Comparison of ENCODE assay signal across 24 cellular contexts in the genomic region with DNA sequence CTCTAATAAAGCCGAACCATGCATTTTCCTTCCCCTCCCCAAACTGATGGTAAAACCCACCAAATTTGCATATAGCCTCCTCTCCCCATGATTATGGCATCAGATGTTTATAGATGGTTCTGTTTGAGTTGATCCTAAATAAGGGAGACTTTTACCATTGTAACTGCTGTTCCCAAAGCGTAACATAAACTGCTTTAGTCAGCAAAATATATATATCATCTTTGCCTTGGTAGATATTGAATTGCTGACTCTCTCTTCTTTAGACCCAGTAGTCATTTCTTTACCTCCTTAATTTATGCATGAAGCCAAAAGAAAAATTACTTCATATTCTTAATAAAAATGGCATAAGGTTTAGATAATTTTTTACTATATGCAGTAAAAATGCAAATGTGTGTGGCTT.
DNase-seq lines count a peak whose midpoint lies in the region; ATAC-seq, FAIRE-seq and TF ChIP-seq lines count a peak whose summit lies in the region.
"Had no signal": no experiment of that assay in that cellular context is flagged by ENCODE, and none has a peak within 500 bp of the region (broad histone marks: within the 10 kb centered on the region; RNA-seq: fewer than 3 reads in every experiment).

No MANE protein-coding gene starts in this region.

- FAIRE-seq in HepG2 (lab: Jason Lieb, UNC) (no peak), H1 (lab: Jason Lieb, UNC) (no peak), GM19239 (lab: Jason Lieb, UNC) (no peak)
- FAIRE-seq: D721Med, G401.6, GM12891, GM18507 had no signal

- H3K23ac ChIP-seq in IMR-90 (ENCODE audit: low read depth, low read length) = no peak overlapping the region
- no peak overlapping the region for H3K23ac ChIP-seq in H1 (ENCODE audit: insufficient read length)

- BruUV-seq in HepG2 (replicated peaks; lab: Mats Ljungman, UMichigan) (no TSS peak), IMR-90 (replicated peaks; lab: Mats Ljungman, UMichigan) (no TSS peak)

- no peak overlapping the region for H2BK120ac ChIP-seq in IMR-90 (ENCODE audit: low read depth, low read length)
- H2BK120ac ChIP-seq in H1 (replicated peaks; ENCODE audit: low read depth, low read length) = no peak overlapping the region

- H3K56ac ChIP-seq in IMR-90 (ENCODE audit: extremely low read depth, insufficient read depth, low read length) = no peak overlapping the region
- no peak overlapping the region for H3K56ac ChIP-seq in H1 (replicated peaks; ENCODE audit: insufficient read length, low read depth, low read length)

- DNase-seq in HepG2 (ENCODE audit: low spot score) = no peak
- no peak for DNase-seq in right lobe of liver
- no peak for DNase-seq in IMR-90
- DNase-seq in NCI-H526 treated with DMSO at 0.1 percent for 48 hours (lab: John Stamatoyannopoulos, UW) = peak; percentile 93
- DNase-seq in H1 (ENCODE audit: low read depth in 1 of 2, low spot score in 2 of 2) = no peak
- DNase-seq in GM19239 (ENCODE audit: insufficient read length, low spot score) = no peak
- DNase-seq in activated naive CD4-positive, alpha-beta T cell treated with anti-CD3 and anti-CD28 coated beads for 36 hours = no peak
- DNase-seq: ACHN; AML-193; Caco-2; Calu3; CD4-positive, alpha-beta T cell; CD8-positive, alpha-beta T cell; DMS79 treated with DMSO at 0.1 percent for 48 hours; GF-D8 had no signal

- H3K79me1 ChIP-seq in IMR-90 (ENCODE audit: low read depth in 1 of 2, low read length in 2 of 2) (no peaks in the 10 kb centered on the region; a peak in 1 of 4 replicates), H1 (ENCODE audit: low read depth, low read length) (no peaks in the 10 kb centered on the region)

- POLR2A ChIA-PET in HepG2 (lab: Yijun Ruan, JAX) = no interaction called here
- POLR2A ChIA-PET in IMR-90 (lab: Charles Lee; ENCODE audit: unreplicated experiment) = no interaction called here
- POLR2A ChIA-PET in H1 (lab: Charles Lee; ENCODE audit: partially characterized antibody) = no interaction called here

- H2AFZ ChIP-seq in HepG2 (ENCODE audit: low read length) (no peak overlapping the region), IMR-90 (replicated peaks; ENCODE audit: low read length, poor library complexity) (no peak overlapping the region), H1 (ENCODE audit: low read length) (no peak overlapping the region)

- no peaks in the 10 kb centered on the region; the same call in 1 of the 2 replicates for H3K9me1 ChIP-seq in IMR-90 (ENCODE audit: insufficient read depth, low read length)

- H4K91ac ChIP-seq in IMR-90 (ENCODE audit: insufficient read depth, low read depth, low read length) = no peak overlapping the region
- no peak overlapping the region for H4K91ac ChIP-seq in H1 (replicated peaks; ENCODE audit: insufficient read length, low read length)

- no peak overlapping the region for H2AK9ac ChIP-seq in IMR-90 (replicated peaks; ENCODE audit: low read depth, low read length, poor library complexity)

- no peak overlapping the region for H3K27ac ChIP-seq in HepG2 (ENCODE audit: extremely low read length, insufficient read depth, low read length)
- no peak overlapping the region for H3K27ac ChIP-seq in right lobe of liver
- no peak overlapping the region for H3K27ac ChIP-seq in IMR-90 (ENCODE audit: insufficient read depth, low read length)
- no peak overlapping the region for H3K27ac ChIP-seq in H1 (ENCODE audit: low read depth, low read length)
- H3K27ac ChIP-seq: 22Rv1; BLaER1 treated with 17β-estradiol and CSF1 and Interleukin-3, amounts not matched to agents 10 nM and 100 nM; C4-2B had no signal

- no peaks in the 10 kb centered on the region for H3K4me1 ChIP-seq in HepG2 (ENCODE audit: insufficient read depth, low read length)
- no peaks in the 10 kb centered on the region for H3K4me1 ChIP-seq in right lobe of liver
- H3K4me1 ChIP-seq in IMR-90 (ENCODE audit: control insufficient read depth, insufficient read depth, low read length) = no peaks in the 10 kb centered on the region
- no peaks in the 10 kb centered on the region for H3K4me1 ChIP-seq in H1 (replicated peaks in 1 of 4; ENCODE audit: control insufficient read depth in 3 of 4, insufficient read depth in 4 of 4, low read length in 3 of 4)
- H3K4me1 ChIP-seq: Caco-2 had no signal

- H2BK20ac ChIP-seq in IMR-90 (ENCODE audit: low read depth, low read length) (no peak overlapping the region), H1 (ENCODE audit: low read length) (no peak overlapping the region)

- H4K5ac ChIP-seq in IMR-90 (ENCODE audit: low read depth, low read length) (no peak overlapping the region), H1 (ENCODE audit: insufficient read length, low read depth, low read length) (no peak overlapping the region)

- H3K9me3 ChIP-seq in HepG2 (ENCODE audit: low read length) (no peaks in the 10 kb centered on the region), right lobe of liver (no peaks in the 10 kb centered on the region), IMR-90 (ENCODE audit: control insufficient read depth, insufficient read depth, low read length) (no peaks in the 10 kb centered on the region), H1 (ENCODE audit: insufficient read depth in 2 of 2, low read depth in 1 of 2, low read length in 1 of 2) (no peaks in the 10 kb centered on the region)
- H3K9me3 ChIP-seq: BLaER1 treated with 17β-estradiol and CSF1 and Interleukin-3, amounts not matched to agents 10 nM and 100 nM; Caco-2 had no signal

- H4K8ac ChIP-seq in IMR-90 (ENCODE audit: low read depth in 2 of 2, low read length in 2 of 2) (no peak overlapping the region), H1 (ENCODE audit: extremely low read depth, insufficient read depth, low read length) (no peak overlapping the region)

- no peak overlapping the region for H2BK12ac ChIP-seq in H1 (ENCODE audit: low read depth, low read length)

- no peaks in the 10 kb centered on the region for H3K27me3 ChIP-seq in HepG2 (ENCODE audit: control insufficient read depth in 1 of 2, insufficient read depth in 2 of 2, low read length in 2 of 2)
- H3K27me3 ChIP-seq in right lobe of liver = no peaks in the 10 kb centered on the region
- no peaks in the 10 kb centered on the region for H3K27me3 ChIP-seq in IMR-90 (ENCODE audit: control insufficient read depth, insufficient read depth, low read length)
- no peaks in the 10 kb centered on the region for H3K27me3 ChIP-seq in H1 (replicated peaks in 1 of 4; ENCODE audit: control insufficient read depth in 3 of 4, extremely low read depth in 1 of 4, insufficient read depth in 3 of 4, low read length in 3 of 4)
- H3K27me3 ChIP-seq: BLaER1 treated with 17β-estradiol and CSF1 and Interleukin-3, amounts not matched to agents 10 nM and 100 nM had no signal

- no peaks in the 10 kb centered on the region for H3K27me3 Mint-ChIP-seq in activated naive CD4-positive, alpha-beta T cell treated with anti-CD3 and anti-CD28 coated beads for 36 hours (ENCODE audit: low read depth)
- H3K27me3 Mint-ChIP-seq: B cell; CD4-positive, alpha-beta T cell had no signal

- TF ChIP-seq POLR2A in HepG2 (IDR thresholded peaks at IDR 0.05; ENCODE audit: insufficient read depth in 1 of 2, low read depth in 2 of 2, low read length in 2 of 2) (no peak), right lobe of liver (IDR thresholded peaks at IDR 0.05) (no peak), IMR-90 (IDR thresholded peaks at IDR 0.05; ENCODE audit: low read depth, low read length) (no peak), H1 (IDR thresholded peaks at IDR 0.05; ENCODE audit: control extremely low read depth in 1 of 2, low read depth in 2 of 2, low read length in 2 of 2) (no peak)

- H2BK15ac ChIP-seq in IMR-90 (ENCODE audit: low read depth, low read length) (no peak overlapping the region), H1 (ENCODE audit: low read length) (no peak overlapping the region)

- H3K18ac ChIP-seq in IMR-90 (ENCODE audit: low read depth, low read length) (no peak overlapping the region), H1 (ENCODE audit: extremely low read depth, low read length) (no peak overlapping the region)

- no peaks in the 10 kb centered on the region for H3K23me2 ChIP-seq in H1 (ENCODE audit: low read depth, low read length)

- H3K36me3 Mint-ChIP-seq in activated naive CD4-positive, alpha-beta T cell treated with anti-CD3 and anti-CD28 coated beads for 36 hours (ENCODE audit: low read depth) = peaks cover 10% of the 10 kb centered on the region

- H3K4me3 Mint-ChIP-seq in activated naive CD4-positive, alpha-beta T cell treated with anti-CD3 and anti-CD28 coated beads for 36 hours = no peak overlapping the region
- H3K4me3 Mint-ChIP-seq: B cell; CD4-positive, alpha-beta T cell; CD8-positive, alpha-beta T cell had no signal

- WGBS in HepG2 (ENCODE audit: low lambda C conversion rate) = 97% methylated on average over 2 of the region's 2 CpGs
- 96% methylated on average over 2 of the region's 2 CpGs for WGBS in right lobe of liver (ENCODE audit: insufficient coverage, low coverage, low lambda C conversion rate, missing lambda C conversion rate)
- WGBS in IMR-90 (ENCODE audit: extremely low coverage in 2 of 2, insufficient read length in 1 of 2), 2 experiments = no CpG with 5 or more reads among the region's 2 CpGs
- WGBS in H1 (ENCODE audit: extremely low coverage in 1 of 2, insufficient coverage in 1 of 2, insufficient read length in 1 of 2, insufficient replicate concordance in 2 of 2, low coverage in 1 of 2, low lambda C conversion rate in 2 of 2, missing lambda C conversion rate in 1 of 2), 2 experiments = 97% methylated on average over 2 of the region's 2 CpGs; no CpG with 5 or more reads in 1 of the 2 experiments

- H3K4me3 ChIP-seq in HepG2 (replicated peaks in 1 of 3; ENCODE audit: insufficient read depth in 1 of 3, low read depth in 2 of 3, low read length in 3 of 3) = no peak overlapping the region
- H3K4me3 ChIP-seq in right lobe of liver = no peak overlapping the region
- no peak overlapping the region for H3K4me3 ChIP-seq in IMR-90 (ENCODE audit: insufficient read depth, low read depth, low read length)
- H3K4me3 ChIP-seq in H1 (ENCODE audit: extremely low read depth in 1 of 4, insufficient read depth in 2 of 4, low read depth in 3 of 4, low read length in 4 of 4) = no peak overlapping the region
- H3K4me3 ChIP-seq: BLaER1 treated with 17β-estradiol and CSF1 and Interleukin-3, amounts not matched to agents 10 nM and 100 nM had no signal

- H3K4me1 Mint-ChIP-seq in activated naive CD4-positive, alpha-beta T cell treated with anti-CD3 and anti-CD28 coated beads for 36 hours (ENCODE audit: low read depth) = no peaks in the 10 kb centered on the region

- H2BK5ac ChIP-seq in IMR-90 (ENCODE audit: low read depth, low read length, poor library complexity, severe bottlenecking) = no peak overlapping the region
- H2BK5ac ChIP-seq in H1 (ENCODE audit: low read depth, low read length) = no peak overlapping the region

- H3K14ac ChIP-seq in IMR-90 (replicated peaks; ENCODE audit: low read depth, low read length) (no peak overlapping the region), H1 (ENCODE audit: insufficient read length) (no peak overlapping the region)

- H3K9ac ChIP-seq in HepG2 (ENCODE audit: insufficient read depth, low read depth, low read length) (no peak overlapping the region), IMR-90 (ENCODE audit: low read depth, low read length) (no peak overlapping the region), H1 (replicated peaks in 1 of 4; ENCODE audit: extremely low read depth in 1 of 4, low read depth in 3 of 4, low read length in 3 of 4) (no peak overlapping the region)
- H3K9ac ChIP-seq: BLaER1 treated with 17β-estradiol and CSF1 and Interleukin-3, amounts not matched to agents 10 nM and 100 nM had no signal

- H4K20me1 ChIP-seq in HepG2 (ENCODE audit: insufficient read depth, low read length) (no peaks in the 10 kb centered on the region), IMR-90 (ENCODE audit: insufficient read depth, low read length) (no peaks in the 10 kb centered on the region), H1 (replicated peaks in 1 of 2; ENCODE audit: control insufficient read depth in 1 of 2, insufficient read depth in 2 of 2, low read length in 2 of 2) (no peaks in the 10 kb centered on the region)
- H4K20me1 ChIP-seq: BLaER1 treated with 17β-estradiol and CSF1 and Interleukin-3, amounts not matched to agents 10 nM and 100 nM had no signal

- no peak overlapping the region for H3K27ac Mint-ChIP-seq in activated naive CD4-positive, alpha-beta T cell treated with anti-CD3 and anti-CD28 coated beads for 36 hours
- H3K27ac Mint-ChIP-seq: B cell; CD4-positive, alpha-beta T cell; CD8-positive, alpha-beta T cell had no signal

- no peaks in the 10 kb centered on the region for H3K9me3 Mint-ChIP-seq in activated naive CD4-positive, alpha-beta T cell treated with anti-CD3 and anti-CD28 coated beads for 36 hours
- H3K9me3 Mint-ChIP-seq: CD4-positive, alpha-beta T cell; CD8-positive, alpha-beta T cell had no signal

- intact Hi-C loops in HepG2 (cut with micrococcal nuclease; ENCODE audit: unreplicated experiment) (no loop called here), right lobe of liver (cut with DNase I) (no loop called here), IMR-90 (cut with micrococcal nuclease) (no loop called here)
- intact Hi-C loops in activated naive CD4-positive, alpha-beta T cell treated with anti-CD3 and anti-CD28 coated beads for 36 hours (cut with micrococcal nuclease) = no loop called here

- TF ChIP-seq EP300 in HepG2 (IDR thresholded peaks at IDR 0.05; ENCODE audit: low read depth in 2 of 2, low read length in 2 of 2) (no peak), HepG2 (CRISPR knock-in tag; IDR thresholded peaks at IDR 0.05; ENCODE audit: borderline replicate concordance) (no peak), H1 (IDR thresholded peaks at IDR 0.05; ENCODE audit: borderline replicate concordance in 1 of 2, low read depth in 2 of 2, low read length in 2 of 2) (no peak)

- no peak overlapping the region for H3K4me2 ChIP-seq in HepG2 (ENCODE audit: low read depth, low read length)
- H3K4me2 ChIP-seq in IMR-90 (ENCODE audit: low read depth, low read length) = no peak overlapping the region
- H3K4me2 ChIP-seq in H1 (ENCODE audit: insufficient read depth in 1 of 2, low read depth in 2 of 2, low read length in 2 of 2) = no peak overlapping the region
- H3K4me2 ChIP-seq: BLaER1 treated with 17β-estradiol and CSF1 and Interleukin-3, amounts not matched to agents 10 nM and 100 nM had no signal

- no peak for ATAC-seq in HepG2
- ATAC-seq in right lobe of liver = no peak
- no peak for ATAC-seq in IMR-90 (ENCODE audit: low read depth)
- ATAC-seq in GM19351 (IDR thresholded peaks at IDR 0.05; ENCODE audit: unreplicated experiment) = no peak
- ATAC-seq: CD8-positive, alpha-beta T cell had no signal

- CTCF ChIA-PET in HepG2 (lab: Yijun Ruan, JAX; ENCODE audit: low intra/inter-chr PET ratio, low total read pairs) = no interaction called here
- CTCF ChIA-PET in IMR-90 (lab: Yijun Ruan, JAX) = interaction anchor here (0.5 kb wide), 1 partner anchor 699 kb away, joined by 3 read pairs; no protein-coding TSS in a partner anchor
- CTCF ChIA-PET in H1 (lab: Charles Lee; ENCODE audit: partially characterized antibody) = interaction anchor here (3.8 kb wide), 1 partner anchor 10 kb away, joined by 12 read pairs; no protein-coding TSS in a partner anchor
- CTCF ChIA-PET in activated naive CD4-positive, alpha-beta T cell treated with anti-CD3 and anti-CD28 coated beads for 36 hours (lab: Charles Lee) = no interaction called here

- TF ChIP-seq CTCF in HepG2 (CRISPR knock-in tag; IDR thresholded peaks at IDR 0.05) (no peak), right lobe of liver (IDR thresholded peaks at IDR 0.05) (no peak), IMR-90 (conservative IDR thresholded peaks at IDR 0.05; ENCODE audit: low read depth, low read length) (no peak), H1 (IDR thresholded peaks at IDR 0.05; ENCODE audit: control extremely low read depth in 1 of 3, insufficient read depth in 1 of 3, low read depth in 1 of 3, low read length in 3 of 3) (no peak)

- H3K79me2 ChIP-seq in HepG2 (ENCODE audit: insufficient read depth, low read length) (no peaks in the 10 kb centered on the region), H1 (ENCODE audit: control insufficient read depth in 1 of 2, insufficient read depth in 2 of 2, low read length in 2 of 2) (no peaks in the 10 kb centered on the region)

- H3K36me3 ChIP-seq in HepG2 (replicated peaks in 1 of 2; ENCODE audit: control insufficient read depth in 1 of 2, insufficient read depth in 2 of 2, low read length in 2 of 2) (no peaks in the 10 kb centered on the region), right lobe of liver (no peaks in the 10 kb centered on the region), IMR-90 (ENCODE audit: control insufficient read depth, insufficient read depth, low read length) (no peaks in the 10 kb centered on the region), H1 (ENCODE audit: control insufficient read depth in 2 of 4, insufficient read depth in 4 of 4, low read length in 3 of 4) (no peaks in the 10 kb centered on the region)

- no peak for TF ChIP-seq RAD21 in HepG2 (CRISPR knock-in tag; IDR thresholded peaks at IDR 0.05)
- no peak for TF ChIP-seq RAD21 in IMR-90 (IDR thresholded peaks at IDR 0.05; ENCODE audit: low read length)
- TF ChIP-seq RAD21 in H1 (IDR thresholded peaks at IDR 0.05 in 1 of 2, conservative IDR thresholded peaks at IDR 0.05 in 1 of 2; ENCODE audit: low read depth in 2 of 2, low read length in 2 of 2) = no peak

- dilution Hi-C loops in IMR-90 (cut with HindIII; ENCODE audit: low sequenced_read_pairs, unreplicated experiment) = no loop called here

- in situ Hi-C loops in HepG2 (cut with HindIII; ENCODE audit: extremely low pct_ligation_motif_present, low pct_unique_long_range_greater_than_20kb) (no loop called here), IMR-90 (cut with MboI; ENCODE audit: low sequenced_read_pairs) (no loop called here)

- H3K4ac ChIP-seq in IMR-90 (ENCODE audit: low read depth, low read length) (no peak overlapping the region), H1 (replicated peaks; ENCODE audit: insufficient read length, low read depth, low read length) (no peak overlapping the region)

- H2AK5ac ChIP-seq in IMR-90 (ENCODE audit: low read depth, low read length) (no peak overlapping the region), H1 (ENCODE audit: low read depth, low read length) (no peak overlapping the region)

Comparison
In these comparisons a context has a peak if more than half of its experiments do, and no peak if none do; other contexts are left out.
1. CTCF ChIA-PET loops: an anchor here in IMR-90 (0.5 kb wide) and H1 (3.8 kb wide); none called in HepG2 and activated naive CD4-positive, alpha-beta T cell treated with anti-CD3 and anti-CD28 coated beads for 36 hours.